Comparison of ENCODE assay signal across 23 cellular contexts in the genomic region with DNA sequence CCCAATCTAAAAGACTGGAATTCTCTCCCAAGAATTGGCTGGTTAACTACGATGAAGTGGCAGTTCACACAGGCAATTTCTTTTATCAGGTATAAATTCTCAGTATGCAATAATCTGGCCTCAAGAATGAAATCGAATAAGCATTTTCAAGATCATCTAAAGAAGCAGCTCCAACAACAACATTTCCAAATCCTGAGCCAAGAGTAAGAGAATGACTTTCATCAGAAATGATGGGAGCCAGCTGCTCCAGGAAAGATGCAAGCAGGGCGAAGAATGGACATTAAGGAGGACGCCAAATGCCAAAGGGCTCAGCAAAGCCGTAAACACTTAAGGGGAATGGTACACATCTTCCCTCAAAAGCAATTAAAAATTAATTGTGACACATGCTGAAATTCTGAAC. TPM values are rescaled to one million over a fixed set of nuclear protein-coding genes. Genes with fewer than 3 reads are reported as not detected.
DNase-seq lines count a peak whose midpoint lies in the region; ATAC-seq and TF ChIP-seq lines count a peak whose summit lies in the region.
"Had no signal": no experiment of that assay in that cellular context is flagged by ENCODE, and none has a peak within 500 bp of the region (broad histone marks: within the 10 kb centered on the region; RNA-seq: fewer than 3 reads in every experiment).

No MANE protein-coding gene starts in this region.

- peak overlapping the region in 1 of 3 experiments; percentile 0 for H3K4me3 Mint-ChIP-seq in nephron
- H3K4me3 Mint-ChIP-seq: CD14-positive monocyte; CD4-positive, alpha-beta T cell; CD8-positive, alpha-beta memory T cell; GM23338; H9 had no signal

- TF ChIP-seq CTCF in fibroblast of pulmonary artery (IDR thresholded peaks at IDR 0.05; ENCODE audit: low read length, missing control alignments) (no peak), nephron (IDR thresholded peaks at IDR 0.05; ENCODE audit: unreplicated experiment in 3 of 3) (no peak)

- peak overlapping the region; percentile 68 to 86 (median 86) for H3K27ac Mint-ChIP-seq in nephron
- H3K27ac Mint-ChIP-seq: CD14-positive monocyte; CD4-positive, alpha-beta T cell; CD8-positive, alpha-beta memory T cell; GM23338; H9 had no signal

- H3K4me3 ChIP-seq in fibroblast of pulmonary artery (replicated peaks; ENCODE audit: low read depth, low read length): no peak overlapping the region
- H3K4me3 ChIP-seq: A549; BLaER1 treated with 17β-estradiol and CSF1 and Interleukin-3, amounts not matched to agents 10 nM and 100 nM; GM12878; GM23338 had no signal

- intact Hi-C loops in sciatic nerve (cut with DNase I): no loop called here

- DNase-seq in fibroblast of pulmonary artery (ENCODE audit: low read depth) (peak; percentile 58), sciatic nerve (ENCODE audit: low spot score) (no peak), activated gamma-delta T cell treated with Interleukin-2 at 50 U/mL for 16 hours (no peak), kidney tubule cell (ENCODE audit: low spot score) (no peak)
- DNase-seq: 8988T; ACHN; AML-193; BE2C; CD4-positive, alpha-beta T cell; CD8-positive, alpha-beta memory T cell; DMS 273 treated with DMSO at 0.1 percent for 48 hours; DMS79; EL; GDM1; H9 had no signal

- peaks cover 6% of the 10 kb centered on the region for H3K9me3 Mint-ChIP-seq in nephron
- H3K9me3 Mint-ChIP-seq: CD4-positive, alpha-beta T cell; GM23338; H9 had no signal

- no peaks in the 10 kb centered on the region for H3K27me3 Mint-ChIP-seq in nephron (ENCODE audit: low read depth)
- H3K27me3 Mint-ChIP-seq: CD8-positive, alpha-beta memory T cell had no signal

- peaks cover 11% of the 10 kb centered on the region for H3K36me3 Mint-ChIP-seq in nephron (ENCODE audit: low read depth)
- H3K36me3 Mint-ChIP-seq: CD14-positive monocyte; CD8-positive, alpha-beta memory T cell had no signal

- peaks cover 26% of the 10 kb centered on the region for H3K4me1 Mint-ChIP-seq in nephron
- H3K4me1 Mint-ChIP-seq: CD14-positive monocyte; CD8-positive, alpha-beta memory T cell; H9 had no signal

- ATAC-seq in sciatic nerve (peak; percentile 36), HG02610 (IDR thresholded peaks at IDR 0.05; ENCODE audit: unreplicated experiment) (no peak)
- ATAC-seq: A549, GM12878, GM23338, HCT116 had no signal

RNA-seq across cellular contexts. Expression of a gene that starts 12.0 kb away (rescaled TPM):
- total RNA-seq in sciatic nerve: 2.3 TPM
- total RNA-seq: CD4-positive, alpha-beta T cell; CD8-positive, alpha-beta memory T cell had no signal
